12 cellular contexts compared by ENCODE assay signal in genomic region chr2:12606472-12607000, GRCh38.
DNase-seq lines count a peak whose midpoint lies in the region; ATAC-seq, FAIRE-seq and TF ChIP-seq lines count a peak whose summit lies in the region.
"Had no signal": no experiment of that assay in that cellular context is flagged by ENCODE, and none has a peak within 500 bp of the region (broad histone marks: within the 10 kb centered on the region; RNA-seq: fewer than 3 reads in every experiment).

No MANE protein-coding gene starts in this region.

- no peak for TF ChIP-seq RAD21 in HepG2 (CRISPR knock-in tag; IDR thresholded peaks at IDR 0.05)

- FAIRE-seq in bronchial epithelial cell (lab: Jason Lieb, UNC) (peak; percentile 40), HepG2 (lab: Jason Lieb, UNC) (peak; percentile 49)

- BruUV-seq in HepG2 (replicated peaks; lab: Mats Ljungman, UMichigan), result no TSS peak

- DNase-seq in AG08396 (ENCODE audit: low spot score), result peak; percentile 27
- DNase-seq in LHCN-M2 (ENCODE audit: low read depth), result peak; percentile 53
- no peak for DNase-seq in bronchial epithelial cell (ENCODE audit: low read depth)
- peak; percentile 6 for DNase-seq in HepG2 (ENCODE audit: low spot score)
- DNase-seq in colonic mucosa, result no peak
- DNase-seq in COLO668 (lab: John Stamatoyannopoulos, UW; ENCODE audit: unreplicated experiment), result no peak
- DNase-seq in NCI-H2196 treated with DMSO at 0.1 percent for 48 hours (lab: John Stamatoyannopoulos, UW; ENCODE audit: unreplicated experiment), result no peak
- DNase-seq: COR-L47; MM.1S; RPMI8226; stimulated activated naive CD8-positive, alpha-beta T cell treated with anti-CD3 and anti-CD28 coated beads, Interleukin-15, amount 100 ng/mL, for 72 hours had no signal

- intact Hi-C loops in HepG2 (cut with micrococcal nuclease; ENCODE audit: unreplicated experiment) (no loop called here), colonic mucosa (cut with DNase I) (no loop called here)

- H3K4me2 ChIP-seq in HepG2 (ENCODE audit: low read depth, low read length), result no peak overlapping the region

- peak; percentile 90 for ATAC-seq in HepG2
- no peak for ATAC-seq in HG03139 (IDR thresholded peaks at IDR 0.05; ENCODE audit: unreplicated experiment)
- ATAC-seq: stimulated activated naive CD8-positive, alpha-beta T cell treated with anti-CD3 and anti-CD28 coated beads, Interleukin-15, amount 100 ng/mL, for 72 hours had no signal

- H3K79me2 ChIP-seq in HepG2 (ENCODE audit: insufficient read depth, low read length), result no peaks in the 10 kb centered on the region

- no peaks in the 10 kb centered on the region for H3K36me3 ChIP-seq in bronchial epithelial cell (ENCODE audit: control insufficient read depth, insufficient read depth, low read length)
- no peaks in the 10 kb centered on the region for H3K36me3 ChIP-seq in HepG2 (replicated peaks in 1 of 2; ENCODE audit: control insufficient read depth in 1 of 2, insufficient read depth in 2 of 2, low read length in 2 of 2)
- no peaks in the 10 kb centered on the region for H3K36me3 ChIP-seq in colonic mucosa

- TF ChIP-seq CTCF in bronchial epithelial cell (IDR thresholded peaks at IDR 0.05; ENCODE audit: insufficient read depth, low read length, severe bottlenecking), result no peak
- peak; percentile 36 for TF ChIP-seq CTCF in HepG2 (CRISPR knock-in tag; IDR thresholded peaks at IDR 0.05)
- TF ChIP-seq CTCF in colonic mucosa (IDR thresholded peaks at IDR 0.05), result no peak

- TF ChIP-seq EP300 in HepG2 (IDR thresholded peaks at IDR 0.05; ENCODE audit: low read depth in 2 of 2, low read length in 2 of 2) (no peak), HepG2 (CRISPR knock-in tag; IDR thresholded peaks at IDR 0.05; ENCODE audit: borderline replicate concordance) (no peak)

- WGBS in HepG2 (ENCODE audit: low lambda C conversion rate), result 15% methylated on average over 5 of the region's 5 CpGs

- H3K9ac ChIP-seq in HepG2 (ENCODE audit: insufficient read depth, low read depth, low read length), result no peak overlapping the region
- H3K9ac ChIP-seq in colonic mucosa (ENCODE audit: low read depth in 2 of 2, low read length in 2 of 2), result no peak overlapping the region

- no peaks in the 10 kb centered on the region for H4K20me1 ChIP-seq in HepG2 (ENCODE audit: insufficient read depth, low read length)

- no peaks in the 10 kb centered on the region for H3K4me1 ChIP-seq in HepG2 (ENCODE audit: insufficient read depth, low read length)
- H3K4me1 ChIP-seq in colonic mucosa, result no peaks in the 10 kb centered on the region

- H3K27ac ChIP-seq in HepG2 (ENCODE audit: extremely low read length, insufficient read depth, low read length) (no peak overlapping the region), colonic mucosa (no peak overlapping the region)

- H3K27me3 ChIP-seq in bronchial epithelial cell (ENCODE audit: control insufficient read depth, insufficient read depth, low read length), result no peaks in the 10 kb centered on the region
- no peaks in the 10 kb centered on the region for H3K27me3 ChIP-seq in HepG2 (ENCODE audit: control insufficient read depth in 1 of 2, insufficient read depth in 2 of 2, low read length in 2 of 2)
- H3K27me3 ChIP-seq in colonic mucosa, result no peaks in the 10 kb centered on the region

- no peak overlapping the region for H2AFZ ChIP-seq in HepG2 (ENCODE audit: low read length)

- H3K4me3 ChIP-seq in bronchial epithelial cell (ENCODE audit: low read depth, low read length) (no peak overlapping the region), HepG2 (replicated peaks in 1 of 3; ENCODE audit: insufficient read depth in 1 of 3, low read depth in 2 of 3, low read length in 3 of 3) (no peak overlapping the region), colonic mucosa (no peak overlapping the region)

- POLR2A ChIA-PET in HepG2 (lab: Yijun Ruan, JAX), result no interaction called here

- CTCF ChIA-PET in HepG2 (lab: Yijun Ruan, JAX; ENCODE audit: low intra/inter-chr PET ratio, low total read pairs), result no interaction called here

- in situ Hi-C loops in HepG2 (cut with HindIII; ENCODE audit: extremely low pct_ligation_motif_present, low pct_unique_long_range_greater_than_20kb), result no loop called here

- H3K9me3 ChIP-seq in HepG2 (ENCODE audit: low read length), result no peaks in the 10 kb centered on the region
- no peaks in the 10 kb centered on the region for H3K9me3 ChIP-seq in colonic mucosa

- TF ChIP-seq POLR2A in HepG2 (IDR thresholded peaks at IDR 0.05; ENCODE audit: insufficient read depth in 1 of 2, low read depth in 2 of 2, low read length in 2 of 2), result no peak

TF ChIP-seq in HepG2, 621 proteins besides CTCF, POLR2A, EP300 and RAD21:
- peak; percentile 38; the same call in 1 of the 2 replicates for TF ChIP-seq SMC3 (IDR thresholded peaks at IDR 0.05; ENCODE audit: low read length)
- no peak for TF ChIP-seq THAP7 (CRISPR knock-in tag; IDR thresholded peaks at IDR 0.05)

Comparison
In these comparisons a context has a peak if more than half of its experiments do, and no peak if none do; other contexts are left out.
1. DNase-seq: peak in AG08396 (single experiment), LHCN-M2 (single experiment) and HepG2 (single experiment); none in bronchial epithelial cell (single experiment), colonic mucosa (single experiment), COLO668 (single experiment) and NCI-H2196 treated with DMSO at 0.1 percent for 48 hours (single experiment).